23 cellular contexts compared by ENCODE assay signal in genomic region chr2:71669058-71669456, GRCh38.
"Had no signal": no experiment of that assay in that cellular context is flagged by ENCODE, and none has a peak within 500 bp of the region (broad histone marks: within the 10 kb centered on the region; RNA-seq: fewer than 3 reads in every experiment).

No MANE protein-coding gene starts in this region.

- H3K36me3 Mint-ChIP-seq: activated naive CD4-positive, alpha-beta T cell treated with anti-CD3 and anti-CD28 coated beads, Interleukin-2, amount 50 U/mL, for 24 hours; brain had no signal

- DNase-seq: activated CD4-positive, alpha-beta memory T cell treated with anti-CD3 and anti-CD28 coated beads, Interleukin-2, amount 10 ng/mL, durations not matched to agents 7 days and 5 days; activated CD4-positive, alpha-beta T cell treated with anti-CD3 and anti-CD28 coated beads for 36 hours; activated CD4-positive, alpha-beta T cell treated with anti-CD3 and anti-CD28 coated beads, Interleukin-2, amount 50 U/mL, for 1 hour; activated CD8-positive, alpha-beta memory T cell treated with anti-CD3 and anti-CD28 coated beads, Interleukin-2, amount 50 U/mL, for 4 hours; activated T-cell treated with anti-CD3 and anti-CD28 coated beads, Interleukin-2, amount 50 U/mL, for 1 hour; amygdala; Karpas-422; MM.1S; NCI-H1105; NCI-H1436; NCI-H1694 treated with DMSO at 0.1 percent for 48 hours; NCI-H2029 treated with DMSO at 0.1 percent for 48 hours; NCI-H345; NCI-H510A; NCI-H526 treated with DMSO at 0.1 percent for 48 hours; NCI-H82; OCI-M1; RPMI8226; SW 1271 had no signal

- ATAC-seq: activated CD4-positive, alpha-beta T cell treated with anti-CD3 and anti-CD28 coated beads for 36 hours; Panc1; Right ventricle myocardium inferior had no signal

- H3K9me3 Mint-ChIP-seq: activated CD4-positive, alpha-beta memory T cell treated with anti-CD3 and anti-CD28 coated beads, Interleukin-2, amount 10 ng/mL, durations not matched to agents 7 days and 5 days; activated naive CD4-positive, alpha-beta T cell treated with anti-CD3 and anti-CD28 coated beads, Interleukin-2, amount 50 U/mL, for 24 hours had no signal

- H3K27me3 Mint-ChIP-seq: activated CD4-positive, alpha-beta memory T cell treated with anti-CD3 and anti-CD28 coated beads, Interleukin-2, amount 10 ng/mL, durations not matched to agents 7 days and 5 days; activated naive CD4-positive, alpha-beta T cell treated with anti-CD3 and anti-CD28 coated beads, Interleukin-2, amount 50 U/mL, for 24 hours had no signal

- H3K4me1 Mint-ChIP-seq: activated CD4-positive, alpha-beta memory T cell treated with anti-CD3 and anti-CD28 coated beads, Interleukin-2, amount 10 ng/mL, durations not matched to agents 7 days and 5 days; activated CD4-positive, alpha-beta T cell treated with anti-CD3 and anti-CD28 coated beads for 36 hours; activated naive CD4-positive, alpha-beta T cell treated with anti-CD3 and anti-CD28 coated beads, Interleukin-2, amount 50 U/mL, for 24 hours; brain had no signal

- H3K4me3 Mint-ChIP-seq: activated CD4-positive, alpha-beta memory T cell treated with anti-CD3 and anti-CD28 coated beads, Interleukin-2, amount 10 ng/mL, durations not matched to agents 7 days and 5 days; activated CD4-positive, alpha-beta T cell treated with anti-CD3 and anti-CD28 coated beads for 36 hours; activated naive CD4-positive, alpha-beta T cell treated with anti-CD3 and anti-CD28 coated beads, Interleukin-2, amount 50 U/mL, for 24 hours; brain had no signal

- H3K27ac Mint-ChIP-seq: activated CD4-positive, alpha-beta memory T cell treated with anti-CD3 and anti-CD28 coated beads, Interleukin-2, amount 10 ng/mL, durations not matched to agents 7 days and 5 days; activated CD4-positive, alpha-beta T cell treated with anti-CD3 and anti-CD28 coated beads for 36 hours; activated naive CD4-positive, alpha-beta T cell treated with anti-CD3 and anti-CD28 coated beads, Interleukin-2, amount 50 U/mL, for 24 hours; brain had no signal
